ENCODE assay signal across 8 cellular contexts in genomic region chr6:2414885-2415523, GRCh38.
"Had no signal": no experiment of that assay in that cellular context is flagged by ENCODE, and none has a peak within 500 bp of the region (broad histone marks: within the 10 kb centered on the region; RNA-seq: fewer than 3 reads in every experiment).

No MANE protein-coding gene starts in this region.

- H3K27me3 Mint-ChIP-seq: IgD-negative memory B cell had no signal

- H3K4me3 Mint-ChIP-seq: H9, IgD-negative memory B cell had no signal

- H3K27ac Mint-ChIP-seq: H9, IgD-negative memory B cell had no signal

- H2AFZ ChIP-seq: GM23248 had no signal

- H3K27ac ChIP-seq: GM23248, HL-60 had no signal

- H3K4me3 ChIP-seq: GM23248 had no signal

- H3K9ac ChIP-seq: GM23248 had no signal

- H3K9me3 Mint-ChIP-seq: H9 had no signal

- H3K4me1 Mint-ChIP-seq: H9 had no signal

- FAIRE-seq: H1, H54, HepG2 had no signal

- DNase-seq: GM23248, H9, HCEC 1CT had no signal

- ATAC-seq: HepG2 had no signal
